In genomic region chr5:96220610-96221390, GRCh38 we compare ENCODE assay signal across 8 cellular contexts.
DNase-seq lines count a peak whose midpoint lies in the region; ATAC-seq and TF ChIP-seq lines count a peak whose summit lies in the region.
"Had no signal": no experiment of that assay in that cellular context is flagged by ENCODE, and none has a peak within 500 bp of the region (broad histone marks: within the 10 kb centered on the region; RNA-seq: fewer than 3 reads in every experiment).

No MANE protein-coding gene starts in this region.

- peak; percentile 37 for DNase-seq in activated CD4-positive, alpha-beta memory T cell treated with anti-CD3 and anti-CD28 coated beads for 36 hours
- DNase-seq in mesenchymal stem cell: peak; percentile 63
- no peak for DNase-seq in activated CD8-positive, alpha-beta memory T cell treated with anti-CD3 and anti-CD28 coated beads, Interleukin-2, amount 50 U/mL, for 48 hours
- no peak for DNase-seq in NCI-H2196 (lab: John Stamatoyannopoulos, UW; ENCODE audit: unreplicated experiment)
- DNase-seq: SHP77 treated with DMSO at 0.1 percent for 48 hours had no signal

- H3K27ac ChIP-seq in mesenchymal stem cell (ENCODE audit: low read length, poor library complexity, severe bottlenecking): peak overlapping the region; percentile 64

- peaks cover 22% of the 10 kb centered on the region for H3K4me1 Mint-ChIP-seq in activated CD4-positive, alpha-beta memory T cell treated with anti-CD3 and anti-CD28 coated beads for 36 hours (ENCODE audit: low read depth)

- H2AK5ac ChIP-seq in mesenchymal stem cell (ENCODE audit: low read length, severe bottlenecking): no peak overlapping the region

- POLR2A ChIA-PET in activated CD4-positive, alpha-beta memory T cell treated with anti-CD3 and anti-CD28 coated beads for 36 hours (lab: Charles Lee): interaction anchor here (0.5 to 1.3 kb wide), 4 partner anchors 115 to 351 kb away, joined by 3 to 4 read pairs (median 3); no protein-coding TSS in a partner anchor

- no peak overlapping the region for H3K18ac ChIP-seq in mesenchymal stem cell (ENCODE audit: low read depth in 1 of 2, low read length in 2 of 2)

- no peak overlapping the region for H2BK120ac ChIP-seq in mesenchymal stem cell (ENCODE audit: low read depth, low read length)

- no peak overlapping the region for H3K4me2 ChIP-seq in mesenchymal stem cell (ENCODE audit: low read length, poor library complexity, severe bottlenecking)

- H3K36me3 Mint-ChIP-seq in activated CD4-positive, alpha-beta memory T cell treated with anti-CD3 and anti-CD28 coated beads for 36 hours: no peaks in the 10 kb centered on the region

- no peak overlapping the region for H2BK12ac ChIP-seq in mesenchymal stem cell (ENCODE audit: low read length in 2 of 2)

- H3K9me3 ChIP-seq in mesenchymal stem cell (ENCODE audit: control insufficient read depth, low read length): no peaks in the 10 kb centered on the region

- peak overlapping the region; percentile 83 for H3K9ac ChIP-seq in mesenchymal stem cell (ENCODE audit: low read length)

- H3K14ac ChIP-seq in mesenchymal stem cell (ENCODE audit: low read length in 2 of 2): no peak overlapping the region

- H2BK5ac ChIP-seq in mesenchymal stem cell (ENCODE audit: low read depth, low read length, poor library complexity, severe bottlenecking): no peak overlapping the region

- H3K9me3 Mint-ChIP-seq in activated CD4-positive, alpha-beta memory T cell treated with anti-CD3 and anti-CD28 coated beads for 36 hours: peaks cover 3% of the 10 kb centered on the region

- no peak overlapping the region for H3K4me3 Mint-ChIP-seq in activated CD4-positive, alpha-beta memory T cell treated with anti-CD3 and anti-CD28 coated beads for 36 hours

- H2AFZ ChIP-seq in mesenchymal stem cell (ENCODE audit: low read depth, low read length): no peak overlapping the region

- H3K27ac Mint-ChIP-seq in activated CD4-positive, alpha-beta memory T cell treated with anti-CD3 and anti-CD28 coated beads for 36 hours: peak overlapping the region; percentile 78

- intact Hi-C loops in activated CD4-positive, alpha-beta memory T cell treated with anti-CD3 and anti-CD28 coated beads for 36 hours (cut with micrococcal nuclease): loop anchor here (1.0 to 2.0 kb wide), 10 partner anchors 43 to 361 kb away; no protein-coding TSS in a partner anchor

- H3K36me3 ChIP-seq in mesenchymal stem cell (ENCODE audit: control insufficient read depth in 1 of 2, insufficient read depth in 2 of 2, low read depth in 1 of 2, low read length in 2 of 2): no peaks in the 10 kb centered on the region

- no peak overlapping the region for H4K91ac ChIP-seq in mesenchymal stem cell (ENCODE audit: low read length)

- H3K4ac ChIP-seq in mesenchymal stem cell (ENCODE audit: low read depth in 1 of 2, low read length in 2 of 2): no peak overlapping the region

- TF ChIP-seq POLR2A in GM18505 (IDR thresholded peaks at IDR 0.05; ENCODE audit: borderline replicate concordance, extremely low read depth, insufficient read depth, insufficient read length): no peak

- H3K23ac ChIP-seq in mesenchymal stem cell (ENCODE audit: low read length in 2 of 2): no peak overlapping the region

- peaks cover 2% of the 10 kb centered on the region for H3K4me1 ChIP-seq in mesenchymal stem cell (ENCODE audit: control insufficient read depth, insufficient read depth, low read depth, low read length)

- H3K79me1 ChIP-seq in mesenchymal stem cell (replicated peaks; ENCODE audit: low read length, poor library complexity, severe bottlenecking): no peaks in the 10 kb centered on the region

- H3K4me3 ChIP-seq in mesenchymal stem cell (ENCODE audit: insufficient read depth in 1 of 2, low read depth in 1 of 2, low read length in 2 of 2): no peak overlapping the region

- no peak overlapping the region for H2BK15ac ChIP-seq in mesenchymal stem cell (ENCODE audit: low read depth, poor library complexity, severe bottlenecking)

- no peaks in the 10 kb centered on the region for H3K27me3 ChIP-seq in mesenchymal stem cell (ENCODE audit: control insufficient read depth in 1 of 2, insufficient read depth in 1 of 2, low read length in 2 of 2)

- peaks cover 3% of the 10 kb centered on the region for H3K27me3 Mint-ChIP-seq in activated CD4-positive, alpha-beta memory T cell treated with anti-CD3 and anti-CD28 coated beads for 36 hours

- WGBS in mesenchymal stem cell: 0% methylated on average over 1 of the region's 4 CpGs

- CTCF ChIA-PET in activated CD4-positive, alpha-beta memory T cell treated with anti-CD3 and anti-CD28 coated beads for 36 hours (lab: Charles Lee): interaction anchor here (1.3 kb wide), 1 partner anchor 115 kb away, joined by 4 read pairs; no protein-coding TSS in a partner anchor

- no peak overlapping the region for H4K8ac ChIP-seq in mesenchymal stem cell (ENCODE audit: low read length)

- peak; percentile 53 for ATAC-seq in GM18520 (IDR thresholded peaks at IDR 0.05; ENCODE audit: unreplicated experiment)
- ATAC-seq in HG02798 (IDR thresholded peaks at IDR 0.05; ENCODE audit: poor library complexity, unreplicated experiment): peak; percentile 73
- ATAC-seq in GM18505 (IDR thresholded peaks at IDR 0.05; ENCODE audit: unreplicated experiment): no peak

Comparison
In these comparisons a context has a peak if more than half of its experiments do, and no peak if none do; other contexts are left out.
1. DNase-seq: peak in activated CD4-positive, alpha-beta memory T cell treated with anti-CD3 and anti-CD28 coated beads for 36 hours (single experiment) and mesenchymal stem cell (single experiment); none in activated CD8-positive, alpha-beta memory T cell treated with anti-CD3 and anti-CD28 coated beads, Interleukin-2, amount 50 U/mL, for 48 hours (single experiment) and NCI-H2196 (single experiment).